ENCODE assay signal across 1 cellular context in genomic region chr14:99284254-99285004, GRCh38.
TF ChIP-seq lines count a peak whose summit lies in the region.

No MANE protein-coding gene starts in this region.

TF ChIP-seq in GM12878, 131 proteins besides CTCF, POLR2A, EP300 and RAD21 (continued from another document):
- TF ChIP-seq MTA3 (IDR thresholded peaks at IDR 0.05; ENCODE audit: borderline replicate concordance, low read length): no peak
